ENCODE assay signal across 21 cellular contexts in the genomic region with DNA sequence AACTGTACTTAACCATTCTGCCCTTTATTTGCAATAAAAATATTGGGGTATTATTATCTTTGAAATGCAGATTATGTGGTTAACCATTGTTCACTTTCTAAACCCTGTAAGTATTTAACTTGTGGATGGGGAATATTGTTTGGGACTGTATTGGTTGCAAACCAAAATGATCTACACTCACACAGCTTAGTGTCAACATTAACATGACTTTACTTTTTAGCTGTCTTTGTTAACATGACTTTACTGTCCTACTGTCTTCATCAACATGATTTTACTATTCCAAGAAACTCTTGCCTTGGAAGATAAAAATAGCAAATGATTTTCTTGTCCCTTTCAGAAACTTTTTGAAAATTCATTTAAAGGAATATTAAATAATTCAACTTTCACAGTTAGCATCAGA.
"Had no signal": no experiment of that assay in that cellular context is flagged by ENCODE, and none has a peak within 500 bp of the region (broad histone marks: within the 10 kb centered on the region; RNA-seq: fewer than 3 reads in every experiment).

No MANE protein-coding gene starts in this region.

- H3K27ac ChIP-seq: left ventricle myocardium inferior, ovary, right atrium auricular region, right lobe of liver, suprapubic skin, thoracic aorta, tibial artery, upper lobe of right lung had no signal

- H3K27me3 ChIP-seq: ovary, right atrium auricular region, right lobe of liver, suprapubic skin, tibial artery, upper lobe of right lung had no signal

- DNase-seq: hypothalamus; islet precursor cell; left ventricle myocardium inferior; midbrain; mucosa of descending colon; naive thymus-derived CD4-positive, alpha-beta T cell; ovary; right lobe of liver; stimulated activated CD4-positive, alpha-beta T cell treated with anti-CD3 and anti-CD28 coated beads, Interleukin-1b, Interleukin-23, amount 100 ng/mL, for 48 hours; stimulated activated CD4-positive, alpha-beta T cell treated with anti-CD3 and anti-CD28 coated beads, Interleukin-4, amount 100 ng/mL, for 1 hour; stimulated activated naive CD4-positive, alpha-beta T cell; tibial artery; trophoblast cell; upper lobe of right lung had no signal

- H3K9me3 ChIP-seq: left ventricle myocardium inferior, mucosa of descending colon, ovary, right atrium auricular region, right lobe of liver, suprapubic skin, thoracic aorta, tibial artery, upper lobe of right lung had no signal

- ATAC-seq: naive thymus-derived CD4-positive, alpha-beta T cell; natural killer cell treated with Interleukin-12 subunit alpha and Interleukin-12 subunit beta and Interleukin-15 and Interleukin-18, amount 100 ng/mL, for 72 hours; right lobe of liver; stimulated activated effector memory CD8-positive, alpha-beta T cell treated with anti-CD3 and anti-CD28 coated beads, Interleukin-12 subunit alpha, Interleukin-12 subunit beta, amount 100 ng/mL, for 72 hours; upper lobe of right lung had no signal

- H3K4me1 ChIP-seq: left ventricle myocardium inferior, right atrium auricular region, right lobe of liver, suprapubic skin, tibial artery, upper lobe of right lung had no signal

- H3K4me2 ChIP-seq: smooth muscle cell had no signal

- H3K36me3 ChIP-seq: left ventricle myocardium inferior, ovary, right atrium auricular region, right lobe of liver, suprapubic skin, thoracic aorta, tibial artery, upper lobe of right lung had no signal

- H3K4me3 ChIP-seq: left ventricle myocardium inferior, lung, mucosa of descending colon, ovary, right atrium auricular region, right lobe of liver, smooth muscle cell, suprapubic skin, thoracic aorta, tibial artery, upper lobe of right lung had no signal
